29 cellular contexts compared by ENCODE assay signal in the genomic region with DNA sequence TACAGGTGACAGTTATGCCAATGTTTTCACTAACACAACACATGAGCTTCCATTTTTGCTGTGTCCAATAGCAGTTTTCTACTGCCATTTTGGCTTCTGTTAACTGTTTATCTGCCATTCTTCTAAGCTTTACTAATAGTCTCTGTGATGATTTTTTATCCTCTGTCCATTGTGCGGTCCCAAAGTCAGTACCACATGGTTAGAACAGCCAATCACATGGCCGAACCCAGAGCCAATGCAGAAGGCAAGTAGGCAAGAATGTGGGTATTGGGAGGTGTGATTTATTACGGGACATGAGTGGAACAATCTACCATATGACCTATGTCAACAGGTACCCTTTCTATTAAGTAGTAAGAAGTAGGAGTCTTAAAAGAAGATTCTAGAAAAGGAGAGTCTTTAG.
"Had no signal": no experiment of that assay in that cellular context is flagged by ENCODE, and none has a peak within 500 bp of the region (broad histone marks: within the 10 kb centered on the region; RNA-seq: fewer than 3 reads in every experiment).

No MANE protein-coding gene starts in this region.

- H3K4me1 Mint-ChIP-seq: stimulated activated effector memory CD8-positive, alpha-beta T cell treated with anti-CD3 and anti-CD28 coated beads, Interleukin-12 subunit alpha, Interleukin-12 subunit beta, amount 100 ng/mL, for 72 hours; stimulated activated memory B cell treated with anti-CD40 and anti-IgM and Interleukin-4, amounts not matched to agents 10 μg/mL and 1 μg/mL and 100 μg/mL, for 72 hours; stimulated activated naive B cell treated with anti-CD40 and anti-IgM and Interleukin-4, amounts not matched to agents 10 μg/mL and 1 μg/mL and 100 μg/mL, for 72 hours; stimulated activated naive CD8-positive, alpha-beta T cell treated with anti-CD3 and anti-CD28 coated beads, Interleukin-15, amount 100 ng/mL, for 72 hours had no signal

- H3K9me3 ChIP-seq: stomach, suprapubic skin, testis, thoracic aorta, thyroid gland, tibial artery, tibial nerve, transverse colon, upper lobe of left lung, upper lobe of right lung, uterus, vagina had no signal

- H3K4me3 ChIP-seq: stomach, suprapubic skin, testis, thoracic aorta, thyroid gland, tibial artery, tibial nerve, transverse colon, upper lobe of left lung, upper lobe of right lung, uterus, vagina had no signal

- H3K27me3 Mint-ChIP-seq: stimulated activated memory B cell treated with anti-CD40 and anti-IgM and Interleukin-4, amounts not matched to agents 10 μg/mL and 1 μg/mL and 100 μg/mL, for 72 hours; stimulated activated naive B cell treated with anti-CD40 and anti-IgM and Interleukin-4, amounts not matched to agents 10 μg/mL and 1 μg/mL and 100 μg/mL, for 72 hours; stimulated activated naive CD8-positive, alpha-beta T cell treated with anti-CD3 and anti-CD28 coated beads, Interleukin-15, amount 100 ng/mL, for 72 hours; stimulated activated naive CD8-positive, alpha-beta T cell treated with anti-CD3 and anti-CD28 coated beads, Interleukin-15, Interleukin-2, amounts not matched to agents 100 ng/mL and 50 ng/mL, for 24 hours; type B pancreatic cell had no signal

- H3K27me3 ChIP-seq: stomach, suprapubic skin, testis, thyroid gland, tibial artery, tibial nerve, transverse colon, upper lobe of left lung, upper lobe of right lung, uterus, vagina had no signal

- H3K27ac Mint-ChIP-seq: stimulated activated effector memory CD8-positive, alpha-beta T cell treated with anti-CD3 and anti-CD28 coated beads, Interleukin-12 subunit alpha, Interleukin-12 subunit beta, amount 100 ng/mL, for 72 hours; stimulated activated memory B cell treated with anti-CD40 and anti-IgM and Interleukin-4, amounts not matched to agents 10 μg/mL and 1 μg/mL and 100 μg/mL, for 72 hours; stimulated activated naive B cell treated with anti-CD40 and anti-IgM and Interleukin-4, amounts not matched to agents 10 μg/mL and 1 μg/mL and 100 μg/mL, for 72 hours; stimulated activated naive CD8-positive, alpha-beta T cell treated with anti-CD3 and anti-CD28 coated beads, Interleukin-15, amount 100 ng/mL, for 72 hours; stimulated activated naive CD8-positive, alpha-beta T cell treated with anti-CD3 and anti-CD28 coated beads, Interleukin-15, Interleukin-2, amounts not matched to agents 100 ng/mL and 50 ng/mL, for 24 hours; type B pancreatic cell had no signal

- H3K36me3 ChIP-seq: stomach, suprapubic skin, thoracic aorta, thyroid gland, tibial artery, tibial nerve, transverse colon, upper lobe of left lung, upper lobe of right lung, uterus, vagina had no signal

- H3K36me3 Mint-ChIP-seq: stimulated activated effector memory CD8-positive, alpha-beta T cell treated with anti-CD3 and anti-CD28 coated beads, Interleukin-12 subunit alpha, Interleukin-12 subunit beta, amount 100 ng/mL, for 72 hours; stimulated activated memory B cell treated with anti-CD40 and anti-IgM and Interleukin-4, amounts not matched to agents 10 μg/mL and 1 μg/mL and 100 μg/mL, for 72 hours; stimulated activated naive B cell treated with anti-CD40 and anti-IgM and Interleukin-4, amounts not matched to agents 10 μg/mL and 1 μg/mL and 100 μg/mL, for 72 hours; type B pancreatic cell had no signal

- FAIRE-seq: urothelium cell line had no signal

- H3K4me1 ChIP-seq: stomach, suprapubic skin, testis, thyroid gland, tibial artery, tibial nerve, transverse colon, upper lobe of left lung, upper lobe of right lung, uterus, vagina had no signal

- H3K4me3 Mint-ChIP-seq: stimulated activated effector memory CD8-positive, alpha-beta T cell treated with anti-CD3 and anti-CD28 coated beads, Interleukin-12 subunit alpha, Interleukin-12 subunit beta, amount 100 ng/mL, for 72 hours; stimulated activated memory B cell treated with anti-CD40 and anti-IgM and Interleukin-4, amounts not matched to agents 10 μg/mL and 1 μg/mL and 100 μg/mL, for 72 hours; stimulated activated naive B cell treated with anti-CD40 and anti-IgM and Interleukin-4, amounts not matched to agents 10 μg/mL and 1 μg/mL and 100 μg/mL, for 72 hours; stimulated activated naive CD8-positive, alpha-beta T cell treated with anti-CD3 and anti-CD28 coated beads, Interleukin-15, amount 100 ng/mL, for 72 hours; stimulated activated naive CD8-positive, alpha-beta T cell treated with anti-CD3 and anti-CD28 coated beads, Interleukin-15, Interleukin-2, amounts not matched to agents 100 ng/mL and 50 ng/mL, for 24 hours; type B pancreatic cell had no signal

- DNase-seq: stimulated activated CD4-positive, alpha-beta T cell treated with anti-CD3 and anti-CD28 coated beads, Interleukin-2, amount 100 ng/mL, for 48 hours; stimulated activated CD4-positive, alpha-beta T cell treated with anti-CD3 and anti-CD28 coated beads, Interleukin-4, amount 100 ng/mL, for 1 hour; stimulated activated CD4-positive, alpha-beta T cell treated with anti-CD3 and anti-CD28 coated beads, Interleukin-4, amount 100 ng/mL, for 24 hours; stimulated activated CD4-positive, alpha-beta T cell treated with anti-CD3 and anti-CD28 coated beads, Interleukin-4, amount 100 ng/mL, for 4 hours; stimulated activated CD8-positive, alpha-beta memory T cell treated with anti-CD3 and anti-CD28 coated beads, Interleukin-4, amount 100 ng/mL, for 48 hours; stimulated activated naive B cell treated with anti-CD40 and anti-IgM and Interleukin-4, amounts not matched to agents 10 μg/mL and 1 μg/mL and 100 μg/mL, for 72 hours; stimulated activated naive CD4-positive, alpha-beta T cell; stimulated activated naive CD4-positive, alpha-beta T cell treated with Interleukin-2 at 50 U/mL for 16 hours; stimulated activated naive CD8-positive, alpha-beta T cell treated with anti-CD3 and anti-CD28 coated beads, Interleukin-15, amount 100 ng/mL, for 72 hours; stimulated activated naive CD8-positive, alpha-beta T cell treated with anti-CD3 and anti-CD28 coated beads, Interleukin-15, Interleukin-2, amounts not matched to agents 100 U/mL and 50 U/mL, for 24 hours; stomach; substantia nigra; testis; thyroid gland; tibial artery; transverse colon; trophoblast cell; upper lobe of left lung; upper lobe of right lung; uterus had no signal

- H3K9me3 Mint-ChIP-seq: type B pancreatic cell had no signal

- ATAC-seq: stimulated activated effector memory CD8-positive, alpha-beta T cell treated with anti-CD3 and anti-CD28 coated beads, Interleukin-12 subunit alpha, Interleukin-12 subunit beta, amount 100 ng/mL, for 72 hours; stimulated activated memory B cell treated with anti-CD40 and anti-IgM and Interleukin-4, amounts not matched to agents 10 μg/mL and 1 μg/mL and 100 μg/mL, for 72 hours; stimulated activated naive B cell treated with anti-CD40 and anti-IgM and Interleukin-4, amounts not matched to agents 10 μg/mL and 1 μg/mL and 100 μg/mL, for 72 hours; stimulated activated naive CD8-positive, alpha-beta T cell treated with anti-CD3 and anti-CD28 coated beads, Interleukin-15, amount 100 ng/mL, for 72 hours; stimulated activated naive CD8-positive, alpha-beta T cell treated with anti-CD3 and anti-CD28 coated beads, Interleukin-15, Interleukin-2, amounts not matched to agents 100 U/mL and 50 U/mL, for 24 hours; upper lobe of right lung had no signal

- H3K27ac ChIP-seq: stomach, suprapubic skin, testis, thoracic aorta, thyroid gland, tibial artery, tibial nerve, transverse colon, upper lobe of left lung, upper lobe of right lung, vagina had no signal
